In genomic region chr3:120743556-120744195, GRCh38 we compare ENCODE assay signal across 1 cellular context.
TF ChIP-seq lines count a peak whose summit lies in the region.

No MANE protein-coding gene starts in this region.

TF ChIP-seq in GM23338, 12 proteins besides CTCF, POLR2A, EP300 and RAD21 (continued from another document):
- TF ChIP-seq, protein P1, sequence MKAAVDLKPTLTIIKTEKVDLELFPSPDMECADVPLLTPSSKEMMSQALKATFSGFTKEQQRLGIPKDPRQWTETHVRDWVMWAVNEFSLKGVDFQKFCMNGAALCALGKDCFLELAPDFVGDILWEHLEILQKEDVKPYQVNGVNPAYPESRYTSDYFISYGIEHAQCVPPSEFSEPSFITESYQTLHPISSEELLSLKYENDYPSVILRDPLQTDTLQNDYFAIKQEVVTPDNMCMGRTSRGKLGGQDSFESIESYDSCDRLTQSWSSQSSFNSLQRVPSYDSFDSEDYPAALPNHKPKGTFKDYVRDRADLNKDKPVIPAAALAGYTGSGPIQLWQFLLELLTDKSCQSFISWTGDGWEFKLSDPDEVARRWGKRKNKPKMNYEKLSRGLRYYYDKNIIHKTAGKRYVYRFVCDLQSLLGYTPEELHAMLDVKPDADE (IDR thresholded peaks at IDR 0.05): no peak
- TF ChIP-seq EZH2 (IDR thresholded peaks at IDR 0.05; ENCODE audit: low read depth, unreplicated experiment) (no peak), EZH2phosphoT487 (IDR thresholded peaks at IDR 0.05; ENCODE audit: unreplicated experiment) (no peak), STAT1 (IDR thresholded peaks at IDR 0.05; ENCODE audit: unreplicated experiment) (no peak), POLR2AphosphoS5 (IDR thresholded peaks at IDR 0.05; ENCODE audit: low read depth) (no peak)
